16 cellular contexts compared by ENCODE assay signal in the genomic region with DNA sequence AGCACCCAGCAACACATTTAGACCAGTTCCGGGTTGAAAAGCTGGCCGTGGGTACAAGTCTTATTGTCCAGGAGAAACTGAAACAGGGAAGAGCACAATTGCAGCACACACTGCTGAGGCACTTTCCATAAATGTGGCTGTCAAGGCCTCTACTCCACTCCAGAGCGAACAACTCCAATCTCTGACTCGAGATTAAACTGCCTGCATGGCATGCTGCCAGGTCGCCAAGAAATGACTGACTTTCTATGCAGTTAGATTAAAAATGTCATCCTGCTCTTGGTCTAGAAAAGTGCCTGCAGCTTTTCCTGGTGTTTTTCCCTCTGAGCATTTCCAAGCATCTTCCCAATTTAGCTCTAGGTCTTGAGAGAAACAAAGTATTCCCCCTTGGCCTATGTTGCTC.
"Had no signal": no experiment of that assay in that cellular context is flagged by ENCODE, and none has a peak within 500 bp of the region (broad histone marks: within the 10 kb centered on the region; RNA-seq: fewer than 3 reads in every experiment).

No MANE protein-coding gene starts in this region.

- H3K4me1 ChIP-seq: gastrocnemius medialis, heart right ventricle, psoas muscle, sigmoid colon, thyroid gland, upper lobe of left lung, vagina had no signal

- H3K27ac ChIP-seq: coronary artery, gastrocnemius medialis, heart right ventricle, psoas muscle, sigmoid colon, skin epidermis, thyroid gland, upper lobe of left lung, vagina had no signal

- H3K9me3 ChIP-seq: gastrocnemius medialis, sigmoid colon, thyroid gland, vagina had no signal

- H3K4me1 Mint-ChIP-seq: naive thymus-derived CD4-positive, alpha-beta T cell; nephron progenitor cell had no signal

- DNase-seq: effector CD8-positive, alpha-beta T cell; gastrocnemius medialis; heart right ventricle; islet precursor cell; naive thymus-derived CD4-positive, alpha-beta T cell; nephron progenitor cell; psoas muscle; retina; sigmoid colon; stimulated activated CD4-positive, alpha-beta T cell treated with anti-CD3 and anti-CD28 coated beads, Interleukin-12 subunit alpha, Interleukin-12 subunit beta, amount 100 ng/mL, for 4 hours; stimulated activated naive CD4-positive, alpha-beta T cell; thyroid gland; upper lobe of left lung had no signal

- H3K4me3 ChIP-seq: coronary artery, gastrocnemius medialis, heart right ventricle, psoas muscle, sigmoid colon, skin epidermis, thyroid gland, upper lobe of left lung, vagina had no signal

- H3K36me3 ChIP-seq: gastrocnemius medialis, heart right ventricle, sigmoid colon, thyroid gland, upper lobe of left lung, vagina had no signal

- H3K4me3 Mint-ChIP-seq: naive thymus-derived CD4-positive, alpha-beta T cell; nephron progenitor cell had no signal

- H3K27ac Mint-ChIP-seq: naive thymus-derived CD4-positive, alpha-beta T cell; nephron progenitor cell had no signal

- H3K27me3 ChIP-seq: gastrocnemius medialis, heart right ventricle, sigmoid colon, thyroid gland, upper lobe of left lung, vagina had no signal
